Comparison of ENCODE assay signal across 9 cellular contexts in genomic region chr1:153961421-153961820, GRCh38. TPM values are rescaled to one million over a fixed set of nuclear protein-coding genes. Genes with fewer than 3 reads are reported as not detected.
DNase-seq lines count a peak whose midpoint lies in the region; ATAC-seq, FAIRE-seq and TF ChIP-seq lines count a peak whose summit lies in the region.
"Had no signal": no experiment of that assay in that cellular context is flagged by ENCODE, and none has a peak within 500 bp of the region (broad histone marks: within the 10 kb centered on the region; RNA-seq: fewer than 3 reads in every experiment).

No MANE protein-coding gene starts in this region.

- FAIRE-seq in urothelium cell line (lab: Jason Lieb, UNC): no peak

- H3K9ac ChIP-seq in GM23248: peak overlapping the region; percentile 88; the same call in 1 of the 2 replicates
- H3K9ac ChIP-seq in SU-DHL-6 (ENCODE audit: low read length): peak overlapping the region; percentile 73

- in situ Hi-C loops in GM23248 (cut with MboI) (no loop called here), gastrocnemius medialis (cut with MboI; ENCODE audit: low sequenced_read_pairs in 4 of 4) (loop anchor here in 1 of 4 donors (10.0 kb wide), 1 partner anchor 287 kb away; the partner anchor contains the start of genes ILF2 and NPR1)

- H3K4me3 ChIP-seq in GM23248 (peak overlapping the region; percentile 77; the same call in 1 of the 2 replicates), SU-DHL-6 (ENCODE audit: insufficient read depth, low read length, poor library complexity, severe bottlenecking) (peak overlapping the region; percentile 60), fibroblast of pulmonary artery (replicated peaks; ENCODE audit: low read depth, low read length) (peak overlapping the region; percentile 87), gastrocnemius medialis (no peak overlapping the region)

- ATAC-seq in gastrocnemius medialis (no peak), GM18858 (IDR thresholded peaks at IDR 0.05; ENCODE audit: unreplicated experiment) (no peak), HG03460 (IDR thresholded peaks at IDR 0.05; ENCODE audit: unreplicated experiment) (no peak), HG03520 (IDR thresholded peaks at IDR 0.05; ENCODE audit: unreplicated experiment) (no peak)

- TF ChIP-seq CTCF in SU-DHL-6 (IDR thresholded peaks at IDR 0.05; ENCODE audit: insufficient read depth, low read length, poor library complexity, severe bottlenecking) (no peak), fibroblast of pulmonary artery (IDR thresholded peaks at IDR 0.05; ENCODE audit: low read length, missing control alignments) (no peak), gastrocnemius medialis (IDR thresholded peaks at IDR 0.05 in 4 of 5, conservative IDR thresholded peaks at IDR 0.05 in 1 of 5) (no peak)

- H3K36me3 ChIP-seq in GM23248 (ENCODE audit: low read depth): no peaks in the 10 kb centered on the region
- no peaks in the 10 kb centered on the region for H3K36me3 ChIP-seq in SU-DHL-6 (ENCODE audit: low read length)
- no peaks in the 10 kb centered on the region for H3K36me3 ChIP-seq in gastrocnemius medialis

- H3K27ac ChIP-seq in GM23248: no peak overlapping the region; the same call in 1 of the 2 replicates
- peak overlapping the region; percentile 57 for H3K27ac ChIP-seq in SU-DHL-6 (ENCODE audit: low read depth, low read length)
- peak overlapping the region; percentile 91 to 98 (median 94) for H3K27ac ChIP-seq in gastrocnemius medialis

- peaks cover 66% of the 10 kb centered on the region for H3K79me2 ChIP-seq in GM23248 (ENCODE audit: insufficient read depth)
- H3K79me2 ChIP-seq in SU-DHL-6 (ENCODE audit: insufficient read depth, low read length): peaks cover 44% of the 10 kb centered on the region

- peaks cover 16% of the 10 kb centered on the region for H3K4me1 ChIP-seq in GM23248 (ENCODE audit: insufficient read depth)
- peaks cover 64 to 67% of the 10 kb centered on the region in 2 donors for H3K4me1 ChIP-seq in gastrocnemius medialis

- H3K9me2 ChIP-seq in GM23248 (ENCODE audit: insufficient read depth) (no peaks in the 10 kb centered on the region), SU-DHL-6 (replicated peaks; ENCODE audit: insufficient read depth, low read length) (no peaks in the 10 kb centered on the region)

- H3K4me2 ChIP-seq in GM23248 (ENCODE audit: unreplicated experiment) (peak overlapping the region; percentile 94), SU-DHL-6 (ENCODE audit: low read depth, low read length, poor library complexity, severe bottlenecking) (peak overlapping the region; percentile 85)

- no peaks in the 10 kb centered on the region for H4K20me1 ChIP-seq in GM23248 (ENCODE audit: insufficient read depth)
- H4K20me1 ChIP-seq in SU-DHL-6 (ENCODE audit: low read depth, low read length): no peaks in the 10 kb centered on the region

- no peak overlapping the region for H2AFZ ChIP-seq in GM23248
- H2AFZ ChIP-seq in SU-DHL-6 (ENCODE audit: low read depth, low read length, severe bottlenecking): no peak overlapping the region

- intact Hi-C loops in gastrocnemius medialis (cut with DNase I; ENCODE audit: low total_unique reads): no loop called here

- H3K9me3 ChIP-seq in GM23248 (ENCODE audit: low read depth) (no peaks in the 10 kb centered on the region), SU-DHL-6 (ENCODE audit: insufficient read depth, low read length) (no peaks in the 10 kb centered on the region), gastrocnemius medialis (no peaks in the 10 kb centered on the region)

- peaks cover 17% of the 10 kb centered on the region for H3F3A ChIP-seq in GM23248 (ENCODE audit: insufficient read depth)
- peaks cover 31% of the 10 kb centered on the region for H3F3A ChIP-seq in SU-DHL-6 (ENCODE audit: insufficient read depth)

- DNase-seq in GM23248: no peak
- DNase-seq in fibroblast of pulmonary artery (ENCODE audit: low read depth): no peak
- no peak for DNase-seq in gastrocnemius medialis
- DNase-seq in urothelium cell line (ENCODE audit: low spot score): no peak
- DNase-seq: activated effector memory CD4-positive, alpha-beta T cell treated with anti-CD3 and anti-CD28 coated beads, Interleukin-2, amount 50 U/mL, for 16 hours had no signal

- 67 to 69% methylated on average over 4 of the region's 4 CpGs for WGBS in GM23248 (ENCODE audit: low coverage in 1 of 2, low lambda C conversion rate in 2 of 2, missing lambda C conversion rate in 2 of 2), 2 experiments

- H3K27me3 ChIP-seq in GM23248 (replicated peaks; ENCODE audit: insufficient read depth) (no peaks in the 10 kb centered on the region), SU-DHL-6 (ENCODE audit: low read length) (no peaks in the 10 kb centered on the region), gastrocnemius medialis (no peaks in the 10 kb centered on the region)

- TF ChIP-seq POLR2A in gastrocnemius medialis (IDR thresholded peaks at IDR 0.05): no peak

RNA-seq across cellular contexts. Expression of gene SLC39A1, which starts 1.9 kb away (rescaled TPM):
- total RNA-seq in GM23248 (2014; rRNA removed; shearing (Covaris generic)): 120 and 141 TPM in 2 replicates
- 91.9 and 93.1 TPM in 2 replicates for polyA plus RNA-seq in GM23248 (2016; fragmentation: Nextera tagmentation; extraction: Ambion mirVana)
- 10 to 100 TPM; 37.1 to 63.2 (median 47.9) TPM for total RNA-seq in gastrocnemius medialis

RNA-seq across cellular contexts. Expression of gene CRTC2, which starts 3.0 kb away (rescaled TPM):
- total RNA-seq in GM23248 (2014; rRNA removed; shearing (Covaris generic)): 3.7 and 7.5 TPM in 2 replicates
- 16.7 and 21.0 TPM in 2 replicates for polyA plus RNA-seq in GM23248 (2016; fragmentation: Nextera tagmentation; extraction: Ambion mirVana)
- 10 to 100 TPM; 17.4 to 27.1 (median 23.3) TPM for total RNA-seq in gastrocnemius medialis

RNA-seq across cellular contexts. Expression of gene CREB3L4, which starts 6.3 kb away (rescaled TPM):
- 4.3 and 11.1 TPM in 2 replicates for total RNA-seq in GM23248 (2014; rRNA removed; shearing (Covaris generic))
- polyA plus RNA-seq in GM23248 (2016; fragmentation: Nextera tagmentation; extraction: Ambion mirVana): 3.6 and 4.4 TPM in 2 replicates
- 1 to 10 TPM; 4.5 to 7.9 (median 5.7) TPM for total RNA-seq in gastrocnemius medialis

RNA-seq across cellular contexts. Expression of gene DENND4B, which starts 14.9 kb away (rescaled TPM):
- total RNA-seq in GM23248 (2014; rRNA removed; shearing (Covaris generic)): 3.9 and 17.5 TPM in 2 replicates
- polyA plus RNA-seq in GM23248 (2016; fragmentation: Nextera tagmentation; extraction: Ambion mirVana): 4.0 and 6.1 TPM in 2 replicates
- total RNA-seq in gastrocnemius medialis: 10 to 100 TPM; 38.0 to 45.8 (median 40.1) TPM

RNA-seq across cellular contexts. Expression of gene JTB, which starts 16.1 kb away (rescaled TPM):
- total RNA-seq in GM23248 (2014; rRNA removed; shearing (Covaris generic)): 189 and 242 TPM in 2 replicates
- 183 and 186 TPM in 2 replicates for polyA plus RNA-seq in GM23248 (2016; fragmentation: Nextera tagmentation; extraction: Ambion mirVana)
- 100 to 1,000 TPM; 157 to 309 (median 259) TPM for total RNA-seq in gastrocnemius medialis

Comparison
In these comparisons a context has a peak if more than half of its experiments do, and no peak if none do; other contexts are left out.
1. H3K4me3 ChIP-seq: peak in GM23248 (single experiment), SU-DHL-6 (single experiment) and fibroblast of pulmonary artery (single experiment); none in gastrocnemius medialis (0 of 4).